ENCODE assay signal across 8 cellular contexts in genomic region chr16:10870137-10870776, GRCh38. TPM values are rescaled to one million over a fixed set of nuclear protein-coding genes. Genes with fewer than 3 reads are reported as not detected.
DNase-seq lines count a peak whose midpoint lies in the region; ATAC-seq and TF ChIP-seq lines count a peak whose summit lies in the region.

No MANE protein-coding gene starts in this region.

- no peaks in the 10 kb centered on the region for H3K79me2 ChIP-seq in OCI-LY3 (ENCODE audit: low read length)

- peak overlapping the region; percentile 88 for H3K9ac ChIP-seq in OCI-LY3 (ENCODE audit: low read length)

- peaks cover 73% of the 10 kb centered on the region for H3K4me1 Mint-ChIP-seq in memory B cell

- no peaks in the 10 kb centered on the region for H3K36me3 ChIP-seq in OCI-LY3 (replicated peaks; ENCODE audit: low read depth, low read length)
- no peaks in the 10 kb centered on the region for H3K36me3 ChIP-seq in heart left ventricle

- H3K36me3 Mint-ChIP-seq in memory B cell: no peaks in the 10 kb centered on the region

- H3K27ac ChIP-seq in OCI-LY3 (ENCODE audit: low read length): peak overlapping the region; percentile 99
- H3K27ac ChIP-seq in heart left ventricle: peak overlapping the region in 6 of 12 donors; percentile 16 to 92 (median 69)

- H3K27me3 ChIP-seq in OCI-LY3 (ENCODE audit: low read depth, low read length) (no peaks in the 10 kb centered on the region), heart left ventricle (peaks cover 0 to 6% (median 0%) of the 10 kb centered on the region in 9 donors)

- H3K9me3 ChIP-seq in OCI-LY3 (ENCODE audit: insufficient read depth, low read length) (no peaks in the 10 kb centered on the region), heart left ventricle (no peaks in the 10 kb centered on the region)

- no peaks in the 10 kb centered on the region for H3K9me3 Mint-ChIP-seq in memory B cell

- no peaks in the 10 kb centered on the region for H3K27me3 Mint-ChIP-seq in memory B cell

- no peak for TF ChIP-seq POLR2A in heart left ventricle (IDR thresholded peaks at IDR 0.05)

- peak overlapping the region; percentile 58 for H3K4me3 Mint-ChIP-seq in memory B cell

- WGBS in heart left ventricle, 4 donors: 81 to 86% (median 82%) methylated on average over 5 of the region's 5 CpGs

- H4K20me1 ChIP-seq in OCI-LY3 (ENCODE audit: insufficient read depth, low read length): no peaks in the 10 kb centered on the region

- ATAC-seq in GM21619 (IDR thresholded peaks at IDR 0.05; ENCODE audit: unreplicated experiment) (peak; percentile 35), memory B cell (ENCODE audit: low read depth) (peak; percentile 52), omental fat pad (ENCODE audit: low FRiP score) (no peak), heart left ventricle (no peak)

- H3K4me2 ChIP-seq in OCI-LY3 (ENCODE audit: low read length): peak overlapping the region; percentile 85

- no peak overlapping the region for H2AFZ ChIP-seq in OCI-LY3 (ENCODE audit: low read depth, low read length)

- peaks cover 98% of the 10 kb centered on the region for H3K4me1 ChIP-seq in OCI-LY3 (ENCODE audit: low read length)
- peaks cover 0 to 78% (median 29%) of the 10 kb centered on the region in 12 donors for H3K4me1 ChIP-seq in heart left ventricle

- peak overlapping the region; percentile 56 for H3K4me3 ChIP-seq in OCI-LY3 (ENCODE audit: low read length)
- H3K4me3 ChIP-seq in heart left ventricle: no peak overlapping the region

- DNase-seq in ELR (ENCODE audit: low read depth) (peak; percentile 15), memory B cell (ENCODE audit: low spot score in 2 of 2) (peak in 1 of 2 donors; percentile 52), omental fat pad (ENCODE audit: low spot score) (no peak), Ammon's horn (ENCODE audit: low spot score) (no peak), heart left ventricle (no peak), A172 (ENCODE audit: low spot score) (no peak)

- H3K27ac Mint-ChIP-seq in memory B cell: peak overlapping the region; percentile 94

- TF ChIP-seq CTCF in OCI-LY3 (IDR thresholded peaks at IDR 0.05; ENCODE audit: low read depth, low read length): no peak
- TF ChIP-seq CTCF in omental fat pad (IDR thresholded peaks at IDR 0.05): no peak
- no peak for TF ChIP-seq CTCF in heart left ventricle (IDR thresholded peaks at IDR 0.05)

- intact Hi-C loops in heart left ventricle (cut with DNase I): no loop called here

RNA-seq across cellular contexts. Expression of gene CIITA, which starts 6.7 kb away (rescaled TPM):
- total RNA-seq in omental fat pad (100 to 1,000 TPM in 1 of 4 donors, 10 to 100 TPM in 1, 1 to 10 TPM in 2; 3.2 to 101 (median 11.2) TPM), heart left ventricle (10 to 100 TPM in 3 of 9 donors, 1 to 10 TPM in 6; 1.6 to 73.9 (median 8.2) TPM)
- polyA plus RNA-seq in heart left ventricle: 10 to 100 TPM in 1 of 2 donors, 1 to 10 TPM in 1; 2.6 to 10.8 TPM
- total RNA-seq in A172 (2014; rRNA removed; shearing (Covaris generic)): 0.07 TPM in 1 of 2 replicates, not detected in the other

RNA-seq across cellular contexts. Expression of gene TVP23A, which starts 51.7 kb away (rescaled TPM):
- 1 to 10 TPM in 2 of 4 donors, under 1 TPM in 2; 0.25 to 1.5 (median 0.84) TPM for total RNA-seq in omental fat pad
- under 1 TPM in 5 of 9 donors, not detected in 4; 0.30 to 0.95 (median 0.34) TPM for total RNA-seq in heart left ventricle
- under 1 TPM; 0.08 TPM for polyA plus RNA-seq in heart left ventricle
- total RNA-seq in A172 (2014; rRNA removed; shearing (Covaris generic)): not detected in 2 replicates

Comparison
In these comparisons a context has a peak if more than half of its experiments do, and no peak if none do; other contexts are left out.
1. ATAC-seq: peak in GM21619 (single experiment) and memory B cell (single experiment); none in omental fat pad (single experiment) and heart left ventricle (0 of 4).